ENCODE assay signal across 1 cellular context in the genomic region with DNA sequence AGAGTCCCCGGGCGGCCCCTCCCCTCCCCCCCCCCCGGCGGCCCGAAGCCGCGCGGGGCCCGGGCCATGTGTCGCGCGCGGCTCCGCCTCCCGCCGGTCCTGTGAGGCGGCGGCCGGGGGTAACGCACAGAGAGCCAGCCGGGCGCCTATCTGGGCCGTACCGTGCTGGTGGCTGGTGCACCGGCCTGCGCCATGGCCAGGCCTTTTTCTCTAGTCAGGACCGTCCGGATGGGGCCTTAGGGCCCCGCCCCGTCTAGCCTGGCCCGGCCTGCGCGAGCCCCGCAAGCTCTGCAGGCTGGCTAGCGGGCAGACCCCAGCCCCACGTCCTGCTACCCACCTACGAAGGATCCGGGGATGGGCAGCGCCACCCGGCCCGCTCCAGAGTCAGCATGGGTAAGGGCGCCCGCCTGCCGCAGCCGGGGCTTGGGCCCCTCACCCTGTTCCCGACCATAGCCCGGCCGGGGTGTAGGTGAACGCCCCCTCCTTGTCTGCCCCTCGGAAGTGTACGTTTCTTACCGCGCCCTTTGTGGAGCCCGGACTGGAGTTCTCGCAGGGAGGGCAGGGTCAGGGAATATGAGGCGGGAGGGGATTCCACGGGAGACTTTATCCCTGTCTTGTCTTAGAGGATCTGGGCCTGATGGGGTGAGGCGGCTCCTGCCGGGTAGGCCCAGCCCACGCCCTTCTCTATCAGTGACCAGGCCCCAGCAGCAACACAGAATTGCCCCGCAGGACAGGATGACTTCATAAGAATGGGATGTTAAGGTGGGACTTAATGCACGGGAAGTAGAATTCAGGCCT.
TF ChIP-seq lines count a peak whose summit lies in the region.

A gene with protein sequence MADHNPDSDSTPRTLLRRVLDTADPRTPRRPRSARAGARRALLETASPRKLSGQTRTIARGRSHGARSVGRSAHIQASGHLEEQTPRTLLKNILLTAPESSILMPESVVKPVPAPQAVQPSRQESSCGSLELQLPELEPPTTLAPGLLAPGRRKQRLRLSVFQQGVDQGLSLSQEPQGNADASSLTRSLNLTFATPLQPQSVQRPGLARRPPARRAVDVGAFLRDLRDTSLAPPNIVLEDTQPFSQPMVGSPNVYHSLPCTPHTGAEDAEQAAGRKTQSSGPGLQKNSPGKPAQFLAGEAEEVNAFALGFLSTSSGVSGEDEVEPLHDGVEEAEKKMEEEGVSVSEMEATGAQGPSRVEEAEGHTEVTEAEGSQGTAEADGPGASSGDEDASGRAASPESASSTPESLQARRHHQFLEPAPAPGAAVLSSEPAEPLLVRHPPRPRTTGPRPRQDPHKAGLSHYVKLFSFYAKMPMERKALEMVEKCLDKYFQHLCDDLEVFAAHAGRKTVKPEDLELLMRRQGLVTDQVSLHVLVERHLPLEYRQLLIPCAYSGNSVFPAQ (minus strand): TSS at position 630 of the 798 bp plus-strand sequence. CDS start 13,834 bp downstream, outside the sequence.

TF ChIP-seq in HepG2, 621 proteins besides CTCF, POLR2A, EP300 and RAD21 (continued from another document and continues in another):
- TF ChIP-seq, protein P1, sequence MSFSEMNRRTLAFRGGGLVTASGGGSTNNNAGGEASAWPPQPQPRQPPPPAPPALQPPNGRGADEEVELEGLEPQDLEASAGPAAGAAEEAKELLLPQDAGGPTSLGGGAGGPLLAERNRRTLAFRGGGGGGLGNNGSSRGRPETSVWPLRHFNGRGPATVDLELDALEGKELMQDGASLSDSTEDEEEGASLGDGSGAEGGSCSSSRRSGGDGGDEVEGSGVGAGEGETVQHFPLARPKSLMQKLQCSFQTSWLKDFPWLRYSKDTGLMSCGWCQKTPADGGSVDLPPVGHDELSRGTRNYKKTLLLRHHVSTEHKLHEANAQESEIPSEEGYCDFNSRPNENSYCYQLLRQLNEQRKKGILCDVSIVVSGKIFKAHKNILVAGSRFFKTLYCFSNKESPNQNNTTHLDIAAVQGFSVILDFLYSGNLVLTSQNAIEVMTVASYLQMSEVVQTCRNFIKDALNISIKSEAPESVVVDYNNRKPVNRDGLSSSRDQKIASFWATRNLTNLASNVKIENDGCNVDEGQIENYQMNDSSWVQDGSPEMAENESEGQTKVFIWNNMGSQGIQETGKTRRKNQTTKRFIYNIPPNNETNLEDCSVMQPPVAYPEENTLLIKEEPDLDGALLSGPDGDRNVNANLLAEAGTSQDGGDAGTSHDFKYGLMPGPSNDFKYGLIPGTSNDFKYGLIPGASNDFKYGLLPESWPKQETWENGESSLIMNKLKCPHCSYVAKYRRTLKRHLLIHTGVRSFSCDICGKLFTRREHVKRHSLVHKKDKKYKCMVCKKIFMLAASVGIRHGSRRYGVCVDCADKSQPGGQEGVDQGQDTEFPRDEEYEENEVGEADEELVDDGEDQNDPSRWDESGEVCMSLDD (CRISPR knock-in tag; IDR thresholded peaks at IDR 0.05; ENCODE audit: borderline replicate concordance): 0 out of 2 replicates have a peak, but pooled peaks have one; percentile 26
- TF ChIP-seq ZNF335 (CRISPR knock-in tag; IDR thresholded peaks at IDR 0.05) (0 out of 2 replicates have a peak, but pooled peaks have one; percentile 7), ZSCAN29 (CRISPR knock-in tag; conservative IDR thresholded peaks at IDR 0.05) (no peak), ZFP37 (CRISPR knock-in tag; IDR thresholded peaks at IDR 0.05; ENCODE audit: borderline replicate concordance) (no peak), ZNF766 (CRISPR knock-in tag; IDR thresholded peaks at IDR 0.05; ENCODE audit: borderline replicate concordance) (peak; percentile 9; the same call in 1 of the 2 replicates), ZNF354B (CRISPR knock-in tag; IDR thresholded peaks at IDR 0.05) (no peak), FLYWCH1 (CRISPR knock-in tag; IDR thresholded peaks at IDR 0.05) (0 out of 2 replicates have a peak, but pooled peaks have one; percentile 17), ZNF652 (CRISPR knock-in tag; IDR thresholded peaks at IDR 0.05; ENCODE audit: borderline replicate concordance, low read depth) (no peak), ZNF564 (CRISPR knock-in tag; IDR thresholded peaks at IDR 0.05) (no peak), ZNF569 (CRISPR knock-in tag; IDR thresholded peaks at IDR 0.05; ENCODE audit: borderline replicate concordance) (no peak; the same call in 1 of the 2 replicates), MAZ (IDR thresholded peaks at IDR 0.05; ENCODE audit: borderline replicate concordance, low read depth, low read length) (no peak), MAZ (CRISPR knock-in tag; IDR thresholded peaks at IDR 0.05; ENCODE audit: low read depth) (no peak), SRY (CRISPR knock-in tag; IDR thresholded peaks at IDR 0.05) (no peak; the same call in none of the 2 replicates), ZBTB1 (CRISPR knock-in tag; IDR thresholded peaks at IDR 0.05; ENCODE audit: borderline replicate concordance) (0 out of 2 replicates have a peak, but pooled peaks have one; percentile 17), ZSCAN22 (CRISPR knock-in tag; IDR thresholded peaks at IDR 0.05) (no peak), NAIF1 (CRISPR knock-in tag; IDR thresholded peaks at IDR 0.05; ENCODE audit: borderline replicate concordance) (no peak), NFIB (CRISPR knock-in tag; IDR thresholded peaks at IDR 0.05; ENCODE audit: borderline replicate concordance) (no peak), ZFY (CRISPR knock-in tag; IDR thresholded peaks at IDR 0.05) (peak; percentile 70), ZNF207 (IDR thresholded peaks at IDR 0.05; ENCODE audit: borderline replicate concordance) (no peak), IKZF4 (CRISPR knock-in tag; IDR thresholded peaks at IDR 0.05; ENCODE audit: borderline replicate concordance, low read depth, not compliant biosample characterization) (peak; percentile 29), JDP2 (CRISPR knock-in tag; IDR thresholded peaks at IDR 0.05; ENCODE audit: borderline replicate concordance) (no peak), SIN3A (IDR thresholded peaks at IDR 0.05; ENCODE audit: borderline replicate concordance, low read depth, low read length) (peak; percentile 10; the same call in 1 of the 2 replicates), MTF1 (CRISPR knock-in tag; IDR thresholded peaks at IDR 0.05) (no peak), ZNF614 (CRISPR knock-in tag; IDR thresholded peaks at IDR 0.05; ENCODE audit: borderline replicate concordance) (no peak), KMT2A (CRISPR knock-in tag; IDR thresholded peaks at IDR 0.05) (no peak), SRF (IDR thresholded peaks at IDR 0.05; ENCODE audit: low read depth, low read length) (no peak)
- TF ChIP-seq, protein P2, sequence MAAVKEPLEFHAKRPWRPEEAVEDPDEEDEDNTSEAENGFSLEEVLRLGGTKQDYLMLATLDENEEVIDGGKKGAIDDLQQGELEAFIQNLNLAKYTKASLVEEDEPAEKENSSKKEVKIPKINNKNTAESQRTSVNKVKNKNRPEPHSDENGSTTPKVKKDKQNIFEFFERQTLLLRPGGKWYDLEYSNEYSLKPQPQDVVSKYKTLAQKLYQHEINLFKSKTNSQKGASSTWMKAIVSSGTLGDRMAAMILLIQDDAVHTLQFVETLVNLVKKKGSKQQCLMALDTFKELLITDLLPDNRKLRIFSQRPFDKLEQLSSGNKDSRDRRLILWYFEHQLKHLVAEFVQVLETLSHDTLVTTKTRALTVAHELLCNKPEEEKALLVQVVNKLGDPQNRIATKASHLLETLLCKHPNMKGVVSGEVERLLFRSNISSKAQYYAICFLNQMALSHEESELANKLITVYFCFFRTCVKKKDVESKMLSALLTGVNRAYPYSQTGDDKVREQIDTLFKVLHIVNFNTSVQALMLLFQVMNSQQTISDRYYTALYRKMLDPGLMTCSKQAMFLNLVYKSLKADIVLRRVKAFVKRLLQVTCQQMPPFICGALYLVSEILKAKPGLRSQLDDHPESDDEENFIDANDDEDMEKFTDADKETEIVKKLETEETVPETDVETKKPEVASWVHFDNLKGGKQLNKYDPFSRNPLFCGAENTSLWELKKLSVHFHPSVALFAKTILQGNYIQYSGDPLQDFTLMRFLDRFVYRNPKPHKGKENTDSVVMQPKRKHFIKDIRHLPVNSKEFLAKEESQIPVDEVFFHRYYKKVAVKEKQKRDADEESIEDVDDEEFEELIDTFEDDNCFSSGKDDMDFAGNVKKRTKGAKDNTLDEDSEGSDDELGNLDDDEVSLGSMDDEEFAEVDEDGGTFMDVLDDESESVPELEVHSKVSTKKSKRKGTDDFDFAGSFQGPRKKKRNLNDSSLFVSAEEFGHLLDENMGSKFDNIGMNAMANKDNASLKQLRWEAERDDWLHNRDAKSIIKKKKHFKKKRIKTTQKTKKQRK (IDR thresholded peaks at IDR 0.05; ENCODE audit: low read length): no peak
- TF ChIP-seq, protein P3, sequence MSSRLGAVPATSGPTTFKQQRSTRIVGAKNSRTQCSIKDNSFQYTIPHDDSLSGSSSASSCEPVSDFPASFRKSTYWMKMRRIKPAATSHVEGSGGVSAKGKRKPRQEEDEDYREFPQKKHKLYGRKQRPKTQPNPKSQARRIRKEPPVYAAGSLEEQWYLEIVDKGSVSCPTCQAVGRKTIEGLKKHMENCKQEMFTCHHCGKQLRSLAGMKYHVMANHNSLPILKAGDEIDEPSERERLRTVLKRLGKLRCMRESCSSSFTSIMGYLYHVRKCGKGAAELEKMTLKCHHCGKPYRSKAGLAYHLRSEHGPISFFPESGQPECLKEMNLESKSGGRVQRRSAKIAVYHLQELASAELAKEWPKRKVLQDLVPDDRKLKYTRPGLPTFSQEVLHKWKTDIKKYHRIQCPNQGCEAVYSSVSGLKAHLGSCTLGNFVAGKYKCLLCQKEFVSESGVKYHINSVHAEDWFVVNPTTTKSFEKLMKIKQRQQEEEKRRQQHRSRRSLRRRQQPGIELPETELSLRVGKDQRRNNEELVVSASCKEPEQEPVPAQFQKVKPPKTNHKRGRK (CRISPR knock-in tag; IDR thresholded peaks at IDR 0.05): no peak
- TF ChIP-seq, protein P4, sequence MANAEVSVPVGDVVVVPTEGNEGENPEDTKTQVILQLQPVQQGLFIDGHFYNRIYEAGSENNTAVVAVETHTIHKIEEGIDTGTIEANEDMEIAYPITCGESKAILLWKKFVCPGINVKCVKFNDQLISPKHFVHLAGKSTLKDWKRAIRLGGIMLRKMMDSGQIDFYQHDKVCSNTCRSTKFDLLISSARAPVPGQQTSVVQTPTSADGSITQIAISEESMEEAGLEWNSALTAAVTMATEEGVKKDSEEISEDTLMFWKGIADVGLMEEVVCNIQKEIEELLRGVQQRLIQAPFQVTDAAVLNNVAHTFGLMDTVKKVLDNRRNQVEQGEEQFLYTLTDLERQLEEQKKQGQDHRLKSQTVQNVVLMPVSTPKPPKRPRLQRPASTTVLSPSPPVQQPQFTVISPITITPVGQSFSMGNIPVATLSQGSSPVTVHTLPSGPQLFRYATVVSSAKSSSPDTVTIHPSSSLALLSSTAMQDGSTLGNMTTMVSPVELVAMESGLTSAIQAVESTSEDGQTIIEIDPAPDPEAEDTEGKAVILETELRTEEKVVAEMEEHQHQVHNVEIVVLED (CRISPR knock-in tag; IDR thresholded peaks at IDR 0.05; ENCODE audit: borderline replicate concordance): no peak
- TF ChIP-seq, protein P5, sequence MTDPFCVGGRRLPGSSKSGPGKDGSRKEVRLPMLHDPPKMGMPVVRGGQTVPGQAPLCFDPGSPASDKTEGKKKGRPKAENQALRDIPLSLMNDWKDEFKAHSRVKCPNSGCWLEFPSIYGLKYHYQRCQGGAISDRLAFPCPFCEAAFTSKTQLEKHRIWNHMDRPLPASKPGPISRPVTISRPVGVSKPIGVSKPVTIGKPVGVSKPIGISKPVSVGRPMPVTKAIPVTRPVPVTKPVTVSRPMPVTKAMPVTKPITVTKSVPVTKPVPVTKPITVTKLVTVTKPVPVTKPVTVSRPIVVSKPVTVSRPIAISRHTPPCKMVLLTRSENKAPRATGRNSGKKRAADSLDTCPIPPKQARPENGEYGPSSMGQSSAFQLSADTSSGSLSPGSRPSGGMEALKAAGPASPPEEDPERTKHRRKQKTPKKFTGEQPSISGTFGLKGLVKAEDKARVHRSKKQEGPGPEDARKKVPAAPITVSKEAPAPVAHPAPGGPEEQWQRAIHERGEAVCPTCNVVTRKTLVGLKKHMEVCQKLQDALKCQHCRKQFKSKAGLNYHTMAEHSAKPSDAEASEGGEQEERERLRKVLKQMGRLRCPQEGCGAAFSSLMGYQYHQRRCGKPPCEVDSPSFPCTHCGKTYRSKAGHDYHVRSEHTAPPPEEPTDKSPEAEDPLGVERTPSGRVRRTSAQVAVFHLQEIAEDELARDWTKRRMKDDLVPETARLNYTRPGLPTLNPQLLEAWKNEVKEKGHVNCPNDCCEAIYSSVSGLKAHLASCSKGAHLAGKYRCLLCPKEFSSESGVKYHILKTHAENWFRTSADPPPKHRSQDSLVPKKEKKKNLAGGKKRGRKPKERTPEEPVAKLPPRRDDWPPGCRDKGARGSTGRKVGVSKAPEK (CRISPR knock-in tag; IDR thresholded peaks at IDR 0.05; ENCODE audit: borderline replicate concordance): no peak
- TF ChIP-seq, protein P6, sequence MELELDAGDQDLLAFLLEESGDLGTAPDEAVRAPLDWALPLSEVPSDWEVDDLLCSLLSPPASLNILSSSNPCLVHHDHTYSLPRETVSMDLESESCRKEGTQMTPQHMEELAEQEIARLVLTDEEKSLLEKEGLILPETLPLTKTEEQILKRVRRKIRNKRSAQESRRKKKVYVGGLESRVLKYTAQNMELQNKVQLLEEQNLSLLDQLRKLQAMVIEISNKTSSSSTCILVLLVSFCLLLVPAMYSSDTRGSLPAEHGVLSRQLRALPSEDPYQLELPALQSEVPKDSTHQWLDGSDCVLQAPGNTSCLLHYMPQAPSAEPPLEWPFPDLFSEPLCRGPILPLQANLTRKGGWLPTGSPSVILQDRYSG (CRISPR knock-in tag; IDR thresholded peaks at IDR 0.05): no peak
